In the genomic region with DNA sequence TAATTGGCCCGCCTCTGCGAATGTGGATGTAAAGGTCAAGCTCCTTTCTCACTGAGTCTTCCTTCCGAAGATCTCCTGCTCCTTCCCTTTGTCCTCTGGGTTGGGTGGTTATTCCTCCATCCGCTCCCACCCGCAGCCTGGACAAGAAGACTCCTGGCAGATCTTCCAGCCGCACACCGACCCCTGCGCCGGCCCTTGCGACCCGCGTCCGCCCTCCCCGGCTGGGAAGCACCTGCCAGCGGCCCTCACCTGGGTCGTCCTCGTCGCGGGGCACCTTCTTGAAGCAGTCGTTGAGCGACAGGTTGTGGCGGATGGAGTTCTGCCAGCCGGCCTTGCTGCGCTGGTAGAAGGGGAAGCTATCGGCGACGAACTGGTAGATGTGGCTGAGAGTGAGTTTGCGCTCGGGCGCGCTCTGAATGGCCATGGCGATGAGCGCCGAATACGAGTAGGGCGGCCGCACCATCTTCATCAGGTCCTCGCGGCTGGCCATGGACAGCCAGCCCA, we compare ENCODE assay signal across 8 cellular contexts. TPM values are rescaled to one million over a fixed set of nuclear protein-coding genes. Genes with fewer than 3 reads are reported as not detected.
DNase-seq lines count a peak whose midpoint lies in the region; ATAC-seq and TF ChIP-seq lines count a peak whose summit lies in the region.

No MANE protein-coding gene starts in this region.

- H3K27ac ChIP-seq in HUES64 (ENCODE audit: low read depth, low read length) (no peak overlapping the region), mesodermal cell (ENCODE audit: low read depth, low read length, severe bottlenecking) (no peak overlapping the region)

- no peaks in the 10 kb centered on the region for H3K9me3 Mint-ChIP-seq in activated naive CD4-positive, alpha-beta T cell treated with anti-CD3 and anti-CD28 coated beads, Interleukin-2, amount 50 U/mL, for 24 hours

- H3K4me1 Mint-ChIP-seq in activated naive CD4-positive, alpha-beta T cell treated with anti-CD3 and anti-CD28 coated beads, Interleukin-2, amount 50 U/mL, for 24 hours: peaks cover 5% of the 10 kb centered on the region

- no peak overlapping the region for H3K27ac Mint-ChIP-seq in activated naive CD4-positive, alpha-beta T cell treated with anti-CD3 and anti-CD28 coated beads, Interleukin-2, amount 50 U/mL, for 24 hours

- H3K9ac ChIP-seq in HUES64 (ENCODE audit: low read depth, low read length): peak overlapping the region; percentile 68

- H3K4me3 ChIP-seq in HUES64 (ENCODE audit: low read length) (peak overlapping the region; percentile 86), mesodermal cell (ENCODE audit: extremely low read depth, insufficient read depth, low read length, poor library complexity, severe bottlenecking) (peak overlapping the region; percentile 25)

- DNase-seq in GM13976 (ENCODE audit: low spot score) (peak; percentile 32), RPMI8226 (no peak)
- DNase-seq in stimulated activated naive CD4-positive, alpha-beta T cell treated with Interleukin-2 at 50 U/mL for 16 hours (lab: John Stamatoyannopoulos, UW): no peak

- H3K9me3 ChIP-seq in HUES64 (ENCODE audit: insufficient read depth, low read depth, low read length) (no peaks in the 10 kb centered on the region), mesodermal cell (ENCODE audit: control insufficient read depth, low read length) (no peaks in the 10 kb centered on the region)

- ATAC-seq in GM21526 (IDR thresholded peaks at IDR 0.05; ENCODE audit: low FRiP score, unreplicated experiment) (no peak), HG03108 (IDR thresholded peaks at IDR 0.05; ENCODE audit: unreplicated experiment) (no peak)

- under 1% methylated on average over 39 of the region's 39 CpGs for WGBS in HUES64
- WGBS in mesodermal cell (ENCODE audit: insufficient coverage in 2 of 2), 2 experiments: 1 to 2% methylated on average over 24 to 37 of the region's 39 CpGs

- no peak for TF ChIP-seq CTCF in GM13976 (IDR thresholded peaks at IDR 0.05; ENCODE audit: borderline replicate concordance, control extremely low read depth, extremely low read depth, insufficient read depth, missing control alignments)

- H3K27me3 Mint-ChIP-seq in activated naive CD4-positive, alpha-beta T cell treated with anti-CD3 and anti-CD28 coated beads, Interleukin-2, amount 50 U/mL, for 24 hours: peaks cover 49% of the 10 kb centered on the region

- H3K27me3 ChIP-seq in HUES64 (ENCODE audit: insufficient read depth, low read length): peaks cover 40% of the 10 kb centered on the region

- peaks cover 12% of the 10 kb centered on the region; the same call in 1 of the 2 replicates for H3K4me1 ChIP-seq in HUES64 (ENCODE audit: insufficient read depth, low read length)
- H3K4me1 ChIP-seq in mesodermal cell (ENCODE audit: control insufficient read depth, insufficient read depth, low read length, poor library complexity, severe bottlenecking): no peaks in the 10 kb centered on the region

- H3K36me3 Mint-ChIP-seq in activated naive CD4-positive, alpha-beta T cell treated with anti-CD3 and anti-CD28 coated beads, Interleukin-2, amount 50 U/mL, for 24 hours: no peaks in the 10 kb centered on the region

- in situ Hi-C loops in GM13976 (cut with MboI; ENCODE audit: low sequenced_read_pairs, unreplicated experiment): no loop called here

- peaks cover 19% of the 10 kb centered on the region for H3K36me3 ChIP-seq in HUES64 (ENCODE audit: insufficient read depth, low read length)
- H3K36me3 ChIP-seq in mesodermal cell (ENCODE audit: control insufficient read depth, insufficient read depth, low read length): no peaks in the 10 kb centered on the region

- peak overlapping the region; percentile 75 for H3K4me3 Mint-ChIP-seq in activated naive CD4-positive, alpha-beta T cell treated with anti-CD3 and anti-CD28 coated beads, Interleukin-2, amount 50 U/mL, for 24 hours

RNA-seq across cellular contexts. Expression of a gene that starts 0.8 kb away (rescaled TPM):
- polyA plus RNA-seq in HUES64 (2013, experiment 1 of 2): 7.1 TPM
- polyA plus RNA-seq in HUES64 (2013, experiment 2 of 2): 6.3 TPM
- 0.18 TPM for polyA plus RNA-seq in mesodermal cell (2013, experiment 1 of 2)
- 0.25 TPM for polyA plus RNA-seq in mesodermal cell (2013, experiment 2 of 2)
